8 cellular contexts compared by ENCODE assay signal in the genomic region with DNA sequence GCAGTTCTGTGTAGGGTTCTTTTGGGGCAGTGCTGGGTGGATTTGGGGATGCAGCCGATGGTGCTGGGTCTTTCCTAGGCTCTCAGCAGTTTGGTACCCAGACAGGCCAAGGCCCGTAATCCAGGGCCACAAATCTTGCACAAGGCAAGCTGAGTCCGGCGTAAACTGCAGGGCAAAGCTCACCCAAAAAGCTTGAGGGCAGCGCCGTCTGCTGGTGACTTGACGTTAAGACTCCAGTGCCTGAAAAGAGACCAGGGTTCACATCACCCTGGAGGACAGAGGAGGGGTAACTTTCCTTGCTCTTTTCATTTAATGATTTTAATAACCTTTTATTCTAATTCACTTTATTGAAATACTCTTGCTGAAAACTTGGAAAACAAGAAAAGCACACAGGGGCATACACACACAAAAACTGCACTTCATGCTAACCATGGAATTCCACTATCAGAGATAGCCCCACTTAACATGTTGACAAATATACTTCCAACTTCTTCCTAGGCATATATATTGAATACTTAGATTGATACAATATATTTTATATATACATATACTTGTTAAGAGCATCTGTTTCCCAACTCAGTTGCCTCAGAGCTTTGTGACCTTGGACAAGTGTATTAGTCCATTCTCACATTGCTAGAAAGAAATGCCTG. TPM values are rescaled to one million over a fixed set of nuclear protein-coding genes. Genes with fewer than 3 reads are reported as not detected.
DNase-seq lines count a peak whose midpoint lies in the region; ATAC-seq and TF ChIP-seq lines count a peak whose summit lies in the region.

No MANE protein-coding gene starts in this region.

- H3K9me3 ChIP-seq in IMR-90 (ENCODE audit: control insufficient read depth, insufficient read depth, low read length) = no peaks in the 10 kb centered on the region
- no peaks in the 10 kb centered on the region for H3K9me3 ChIP-seq in OCI-LY3 (ENCODE audit: insufficient read depth, low read length)

- POLR2A ChIA-PET in IMR-90 (lab: Charles Lee; ENCODE audit: unreplicated experiment) = interaction anchor here (0.5 kb wide), 1 partner anchor 435 kb away, joined by 5 read pairs; no protein-coding TSS in a partner anchor

- no peak for TF ChIP-seq POLR2A in IMR-90 (IDR thresholded peaks at IDR 0.05; ENCODE audit: low read depth, low read length)

- H3K4ac ChIP-seq in IMR-90 (ENCODE audit: low read depth, low read length) = no peak overlapping the region

- peak; percentile 99 for TF ChIP-seq CTCF in IMR-90 (conservative IDR thresholded peaks at IDR 0.05; ENCODE audit: low read depth, low read length)
- peak; percentile 95 for TF ChIP-seq CTCF in OCI-LY3 (IDR thresholded peaks at IDR 0.05; ENCODE audit: low read depth, low read length)
- peak; percentile 100 for TF ChIP-seq CTCF in epithelial cell of proximal tubule (conservative IDR thresholded peaks at IDR 0.05; ENCODE audit: low read depth, low read length)

- H4K20me1 ChIP-seq in IMR-90 (ENCODE audit: insufficient read depth, low read length) (no peaks in the 10 kb centered on the region), OCI-LY3 (ENCODE audit: insufficient read depth, low read length) (no peaks in the 10 kb centered on the region)

- H3K27me3 ChIP-seq in IMR-90 (ENCODE audit: control insufficient read depth, insufficient read depth, low read length) (peaks cover 31% of the 10 kb centered on the region), OCI-LY3 (ENCODE audit: low read depth, low read length) (no peaks in the 10 kb centered on the region; the same call in 1 of the 2 replicates)

- no peaks in the 10 kb centered on the region for H3K9me1 ChIP-seq in IMR-90 (ENCODE audit: insufficient read depth, low read length)

- WGBS in IMR-90 (ENCODE audit: extremely low coverage in 2 of 2, insufficient read length in 1 of 2), 2 experiments = 8% methylated on average over 2 of the region's 7 CpGs; no CpG with 5 or more reads in 1 of the 2 experiments

- H3K18ac ChIP-seq in IMR-90 (ENCODE audit: low read depth, low read length) = no peak overlapping the region

- no peaks in the 10 kb centered on the region for H3K4me1 ChIP-seq in IMR-90 (ENCODE audit: control insufficient read depth, insufficient read depth, low read length)
- peaks cover 3% of the 10 kb centered on the region; the same call in 1 of the 2 replicates for H3K4me1 ChIP-seq in OCI-LY3 (ENCODE audit: low read length)

- in situ Hi-C loops in IMR-90 (cut with MboI; ENCODE audit: low sequenced_read_pairs) = loop anchor here (10.0 kb wide), 2 partner anchors 90 to 680 kb away; no protein-coding TSS in a partner anchor

- H2BK20ac ChIP-seq in IMR-90 (ENCODE audit: low read depth, low read length) = no peak overlapping the region

- CTCF ChIA-PET in IMR-90 (lab: Yijun Ruan, JAX) = interaction anchor here (0.6 to 2.4 kb wide), 7 partner anchors 9 to 686 kb away, joined by 3 to 22 read pairs (median 4); no protein-coding TSS in a partner anchor

- H3K4me2 ChIP-seq in IMR-90 (ENCODE audit: low read depth, low read length) = no peak overlapping the region
- H3K4me2 ChIP-seq in OCI-LY3 (ENCODE audit: low read length) = peak overlapping the region; percentile 38; the same call in 1 of the 2 replicates

- ATAC-seq in IMR-90 (ENCODE audit: low read depth) (peak; percentile 99), GM18511 (IDR thresholded peaks at IDR 0.05; ENCODE audit: unreplicated experiment) (no peak)

- no peaks in the 10 kb centered on the region for H3K79me1 ChIP-seq in IMR-90 (ENCODE audit: low read depth in 1 of 2, low read length in 2 of 2)

- peak; percentile 90 for DNase-seq in GM03348 (ENCODE audit: low spot score)
- DNase-seq in IMR-90 = peak; percentile 71
- DNase-seq in activated CD8-positive, alpha-beta memory T cell treated with anti-CD3 and anti-CD28 coated beads, Interleukin-2, amount 50 U/mL, for 48 hours = peak; percentile 88
- peak; percentile 10 for DNase-seq in epithelial cell of proximal tubule (ENCODE audit: low read depth)
- peak; percentile 82 for DNase-seq in myocyte (ENCODE audit: low read depth)
- peak; percentile 34 to 49 for DNase-seq in stimulated activated CD8-positive, alpha-beta memory T cell treated with anti-CD3 and anti-CD28 coated beads, Interleukin-7, amount 100 ng/mL, for 1 hour (ENCODE audit: low read depth in 2 of 2)

- no peak overlapping the region for H2BK5ac ChIP-seq in IMR-90 (ENCODE audit: low read depth, low read length, poor library complexity, severe bottlenecking)

- H2AFZ ChIP-seq in IMR-90 (replicated peaks; ENCODE audit: low read length, poor library complexity) (peak overlapping the region; percentile 66), OCI-LY3 (ENCODE audit: low read depth, low read length) (no peak overlapping the region; the same call in 1 of the 2 replicates)

- H3K36me3 ChIP-seq in IMR-90 (ENCODE audit: control insufficient read depth, insufficient read depth, low read length) = no peaks in the 10 kb centered on the region
- no peaks in the 10 kb centered on the region for H3K36me3 ChIP-seq in OCI-LY3 (replicated peaks; ENCODE audit: low read depth, low read length)

- no peak overlapping the region for H3K9ac ChIP-seq in IMR-90 (ENCODE audit: low read depth, low read length)
- no peak overlapping the region for H3K9ac ChIP-seq in OCI-LY3 (ENCODE audit: low read length)

- no peak overlapping the region for H2AK5ac ChIP-seq in IMR-90 (ENCODE audit: low read depth, low read length)

- no peak overlapping the region for H2BK15ac ChIP-seq in IMR-90 (ENCODE audit: low read depth, low read length)

- no TSS peak for BruUV-seq in IMR-90 (replicated peaks; lab: Mats Ljungman, UMichigan)

- H2BK120ac ChIP-seq in IMR-90 (ENCODE audit: low read depth, low read length) = no peak overlapping the region

- H4K5ac ChIP-seq in IMR-90 (ENCODE audit: low read depth, low read length) = no peak overlapping the region

- no peaks in the 10 kb centered on the region for H3K79me2 ChIP-seq in OCI-LY3 (ENCODE audit: low read length)

- intact Hi-C loops in IMR-90 (cut with micrococcal nuclease) = loop anchor here (1.0 to 10.0 kb wide), 5 partner anchors 100 to 794 kb away; a partner anchor contains a TSS

- peak; percentile 99 for TF ChIP-seq RAD21 in IMR-90 (IDR thresholded peaks at IDR 0.05; ENCODE audit: low read length)

- H3K27ac ChIP-seq in IMR-90 (ENCODE audit: insufficient read depth, low read length) = no peak overlapping the region
- no peak overlapping the region for H3K27ac ChIP-seq in OCI-LY3 (ENCODE audit: low read length)

- no peak overlapping the region for H3K23ac ChIP-seq in IMR-90 (ENCODE audit: low read depth, low read length)

- no peak overlapping the region for H3K14ac ChIP-seq in IMR-90 (replicated peaks; ENCODE audit: low read depth, low read length)

- H2AK9ac ChIP-seq in IMR-90 (replicated peaks; ENCODE audit: low read depth, low read length, poor library complexity) = peak overlapping the region; percentile 18

- H3K4me3 ChIP-seq in IMR-90 (ENCODE audit: insufficient read depth, low read depth, low read length) (no peak overlapping the region), OCI-LY3 (ENCODE audit: low read length) (no peak overlapping the region), epithelial cell of proximal tubule (ENCODE audit: low read depth, low read length) (no peak overlapping the region)

- H3K56ac ChIP-seq in IMR-90 (ENCODE audit: extremely low read depth, insufficient read depth, low read length) = no peak overlapping the region

- no peak overlapping the region for H4K91ac ChIP-seq in IMR-90 (ENCODE audit: insufficient read depth, low read depth, low read length)

- dilution Hi-C loops in IMR-90 (cut with HindIII; ENCODE audit: low sequenced_read_pairs, unreplicated experiment) = no loop called here

- no peak overlapping the region for H4K8ac ChIP-seq in IMR-90 (ENCODE audit: low read depth in 2 of 2, low read length in 2 of 2)

TF ChIP-seq in IMR-90, 13 proteins besides CTCF, POLR2A, EP300 and RAD21:
- TF ChIP-seq CEBPB (IDR thresholded peaks at IDR 0.05; ENCODE audit: low read depth, low read length) = peak; percentile 76
- no peak for TF ChIP-seq CHD1 (IDR thresholded peaks at IDR 0.05; ENCODE audit: low read depth, low read length)
- peak; percentile 97 for TF ChIP-seq SMC3 (IDR thresholded peaks at IDR 0.05; ENCODE audit: low read depth, low read length)
TF ChIP-seq in IMR-90: peak in this region for 2.

RNA-seq across cellular contexts. Expression of a gene that starts 38.9 kb away (rescaled TPM):
- total RNA-seq in IMR-90 (2012; rRNA removed) = under 0.01 TPM in 1 of 2 replicates, not detected in the other
- not detected in 2 replicates for polyA plus RNA-seq in IMR-90 (2012; rRNA removed)
- polyA plus RNA-seq in IMR-90 (2012; cell fraction: cytosol; rRNA removed) = 0.01 TPM in 1 of 2 replicates, not detected in the other
- polyA plus RNA-seq in IMR-90 (2012; cell fraction: nucleus; rRNA removed; ENCODE audit: low replicate concordance) = 0.03 and 0.05 TPM in 2 replicates
- not detected in 2 replicates for total RNA-seq in epithelial cell of proximal tubule
- total RNA-seq in myocyte = 0.10 TPM in 1 of 2 replicates, not detected in the other
- 0.06 TPM for polyA plus RNA-seq in myocyte (2012)

RNA-seq across cellular contexts. Expression of a gene that starts 59.5 kb away (rescaled TPM):
- total RNA-seq in IMR-90 (2012; rRNA removed) = 22.8 and 27.1 TPM in 2 replicates
- 14.5 and 16.5 TPM in 2 replicates for polyA plus RNA-seq in IMR-90 (2012; rRNA removed)
- 7.8 and 12.4 TPM in 2 replicates for polyA plus RNA-seq in IMR-90 (2012; cell fraction: cytosol; rRNA removed)
- 35.0 and 41.6 TPM in 2 replicates for polyA plus RNA-seq in IMR-90 (2012; cell fraction: nucleus; rRNA removed; ENCODE audit: low replicate concordance)
- 12.2 and 15.1 TPM in 2 replicates for total RNA-seq in epithelial cell of proximal tubule
- total RNA-seq in myocyte = 21.7 and 22.0 TPM in 2 replicates
- polyA plus RNA-seq in myocyte (2012) = 15.7 TPM

Comparison
In these comparisons a context has a peak if more than half of its experiments do, and no peak if none do; other contexts are left out.
1. DNase-seq: peak in every context shown above with its lines; median percentile 90 in GM03348; 88 in activated CD8-positive, alpha-beta memory T cell treated with anti-CD3 and anti-CD28 coated beads, Interleukin-2, amount 50 U/mL, for 48 hours; 82 in myocyte; 71 in IMR-90; 42 in stimulated activated CD8-positive, alpha-beta memory T cell treated with anti-CD3 and anti-CD28 coated beads, Interleukin-7, amount 100 ng/mL, for 1 hour; 10 in epithelial cell of proximal tubule.